In the genomic region with DNA sequence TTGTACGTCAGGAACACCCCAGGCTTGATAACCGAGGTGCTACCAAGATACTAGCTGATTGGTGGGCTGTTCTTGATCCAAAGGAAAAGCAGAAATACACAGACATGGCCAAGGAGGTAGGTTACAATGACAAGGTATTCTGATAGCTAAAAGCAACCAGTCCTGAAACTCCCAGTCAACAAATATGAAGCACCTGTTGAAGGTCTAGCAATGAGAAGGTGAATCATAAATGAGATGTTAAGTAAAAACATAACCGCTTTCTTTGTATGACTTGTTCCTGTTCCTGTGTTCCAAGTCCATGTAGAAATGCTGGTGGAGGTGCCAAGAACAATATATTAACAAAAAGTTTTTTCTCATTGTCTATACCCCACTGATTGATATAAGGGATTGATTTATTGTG, we compare ENCODE assay signal across 16 cellular contexts.
A peak's percentile ranks its signal among the peaks of the same experiment; 100 is the strongest.
DNase-seq lines count a peak whose midpoint lies in the region; ATAC-seq, FAIRE-seq and TF ChIP-seq lines count a peak whose summit lies in the region.
"Had no signal": no experiment of that assay in that cellular context is flagged by ENCODE, and none has a peak within 500 bp of the region (broad histone marks: within the 10 kb centered on the region; RNA-seq: fewer than 3 reads in every experiment).

No MANE protein-coding gene starts in this region.

- peaks cover 0 to 24% of the 10 kb centered on the region in 2 experiments; a peak in 2 of 3 replicates for H3K36me3 ChIP-seq in HEK293 (ENCODE audit: control insufficient read depth in 2 of 2, insufficient read depth in 1 of 2, low read length in 2 of 2)
- peaks cover 9% of the 10 kb centered on the region for H3K36me3 ChIP-seq in HAP-1 (replicated peaks)

- CTCF ChIA-PET in activated CD4-positive, alpha-beta T cell treated with anti-CD3 and anti-CD28 coated beads for 36 hours (lab: Charles Lee), result interaction anchor here (0.6 to 1.9 kb wide), 5 partner anchors 13 to 40 kb away, joined by 3 to 7 read pairs (median 3); no protein-coding TSS in a partner anchor
- CTCF ChIA-PET in HEK293 (lab: Yijun Ruan, JAX), result no interaction called here

- no peak overlapping the region for H3K27ac ChIP-seq in HEK293 (ENCODE audit: extremely low read depth, low read depth, low read length)
- H3K27ac ChIP-seq: BLaER1 had no signal

- FAIRE-seq in endometrium (lab: Jason Lieb, UNC), result peak; percentile 4
- FAIRE-seq: GM12878, GM18507 had no signal

- POLR2A ChIA-PET in activated CD4-positive, alpha-beta T cell treated with anti-CD3 and anti-CD28 coated beads for 36 hours (lab: Charles Lee), result no interaction called here
- POLR2A ChIA-PET in HEK293 (lab: Yijun Ruan, JAX), result no interaction called here

- H3K36me3 Mint-ChIP-seq in activated CD4-positive, alpha-beta T cell treated with anti-CD3 and anti-CD28 coated beads for 36 hours (ENCODE audit: low read depth), result peaks cover 22% of the 10 kb centered on the region

- peaks cover 5% of the 10 kb centered on the region for H3K4me1 Mint-ChIP-seq in activated CD4-positive, alpha-beta T cell treated with anti-CD3 and anti-CD28 coated beads for 36 hours

- H3K27ac Mint-ChIP-seq in activated CD4-positive, alpha-beta T cell treated with anti-CD3 and anti-CD28 coated beads for 36 hours, result no peak overlapping the region
- H3K27ac Mint-ChIP-seq: CD8-positive, alpha-beta T cell; GM23338 had no signal

- TF ChIP-seq CTCF in HEK293 (tag by site-specific recombination; IDR thresholded peaks at IDR 0.05) (no peak), GM13976 (IDR thresholded peaks at IDR 0.05; ENCODE audit: borderline replicate concordance, control extremely low read depth, extremely low read depth, insufficient read depth, missing control alignments) (no peak)

- no peaks in the 10 kb centered on the region for H3K9me3 Mint-ChIP-seq in activated CD4-positive, alpha-beta T cell treated with anti-CD3 and anti-CD28 coated beads for 36 hours (ENCODE audit: low read depth)
- H3K9me3 Mint-ChIP-seq: CD8-positive, alpha-beta T cell; GM23338 had no signal

- intact Hi-C loops in activated CD4-positive, alpha-beta T cell treated with anti-CD3 and anti-CD28 coated beads for 36 hours (cut with DNase I, micrococcal nuclease), result no loop called here

- no peaks in the 10 kb centered on the region for H3K4me1 ChIP-seq in HEK293 (ENCODE audit: control insufficient read depth, insufficient read depth, low read length)
- H3K4me1 ChIP-seq in HAP-1, result no peaks in the 10 kb centered on the region
- H3K4me1 ChIP-seq: BLaER1 had no signal

- in situ Hi-C loops in HAP-1 (cut with MboI; ENCODE audit: low sequenced_read_pairs), result no loop called here
- in situ Hi-C loops in GM13976 (cut with MboI; ENCODE audit: low sequenced_read_pairs, unreplicated experiment), result no loop called here

- ATAC-seq in activated CD4-positive, alpha-beta T cell treated with anti-CD3 and anti-CD28 coated beads for 36 hours, result peak; percentile 55
- ATAC-seq: CD8-positive, alpha-beta T cell; GM12878; GM23338 had no signal

- H3K9me3 ChIP-seq in HEK293 (ENCODE audit: control insufficient read depth, insufficient read depth, low read depth, low read length) (no peaks in the 10 kb centered on the region), HAP-1 (no peaks in the 10 kb centered on the region)
- H3K9me3 ChIP-seq: BLaER1 had no signal

- no peaks in the 10 kb centered on the region for H3K27me3 ChIP-seq in HAP-1 (ENCODE audit: low read depth)
- H3K27me3 ChIP-seq: BLaER1 had no signal

- no peak overlapping the region for H3K4me3 Mint-ChIP-seq in activated CD4-positive, alpha-beta T cell treated with anti-CD3 and anti-CD28 coated beads for 36 hours
- H3K4me3 Mint-ChIP-seq: CD8-positive, alpha-beta T cell; GM23338 had no signal

- DNase-seq in activated CD4-positive, alpha-beta T cell treated with anti-CD3 and anti-CD28 coated beads for 36 hours, result no peak
- no peak for DNase-seq in activated CD4-positive, alpha-beta T cell treated with anti-CD3 and anti-CD28 coated beads for 48 hours
- peak; percentile 32 for DNase-seq in ELF-1 (ENCODE audit: low read depth, low spot score)
- DNase-seq in HAP-1 (ENCODE audit: low spot score in 2 of 2), result no peak
- DNase-seq in GM13976 (ENCODE audit: low spot score), result no peak
- DNase-seq: 8988T; Calu3; CD8-positive, alpha-beta T cell; DMS79 treated with DMSO at 0.1 percent for 48 hours; H7 had no signal

- H3K4me3 ChIP-seq in HEK293 (ENCODE audit: low read depth, low read length), result no peak overlapping the region
- no peak overlapping the region for H3K4me3 ChIP-seq in HAP-1
- H3K4me3 ChIP-seq: BLaER1, GM12878, GM23338 had no signal

- H3K27me3 Mint-ChIP-seq in activated CD4-positive, alpha-beta T cell treated with anti-CD3 and anti-CD28 coated beads for 36 hours, result no peaks in the 10 kb centered on the region

TF ChIP-seq in HEK293, 187 proteins besides CTCF, POLR2A, EP300 and RAD21:
- TF ChIP-seq SCRT2 (tag by site-specific recombination; IDR thresholded peaks at IDR 0.05) (peak; percentile 35; the same call in 1 of the 2 replicates), ZNF302 (tag by site-specific recombination; IDR thresholded peaks at IDR 0.05; ENCODE audit: low read depth) (no peak)
